In genomic region chr12:121537814-121538698, GRCh38 we compare ENCODE assay signal across 8 cellular contexts.
A peak's percentile ranks its signal among the peaks of the same experiment; 100 is the strongest.
DNase-seq lines count a peak whose midpoint lies in the region; ATAC-seq and TF ChIP-seq lines count a peak whose summit lies in the region.

No MANE protein-coding gene starts in this region.

- DNase-seq in activated CD4-positive, alpha-beta T cell treated with anti-CD3 and anti-CD28 coated beads, Interleukin-2, amount 50 U/mL, for 1 hour, result peak; percentile 30
- DNase-seq in epithelial cell of esophagus (ENCODE audit: low read depth) (no peak), hepatic stellate cell (ENCODE audit: low spot score) (no peak), hippocampal formation (lab: John Stamatoyannopoulos, UW) (no peak)

- H3K36me3 ChIP-seq in BLaER1 treated with 17β-estradiol and CSF1 and Interleukin-3, amounts not matched to agents 10 nM and 100 nM, result peaks cover 0 to 32% (median 11%) of the 10 kb centered on the region in 11 experiments; a peak in 13 of 22 replicates

- H3K4me1 Mint-ChIP-seq in nephron, result peaks cover 39% of the 10 kb centered on the region

- peak overlapping the region; percentile 78 to 85 (median 84) for H3K9ac ChIP-seq in BLaER1 treated with 17β-estradiol and CSF1 and Interleukin-3, amounts not matched to agents 10 nM and 100 nM

- peak overlapping the region; percentile 55 to 86 (median 80) for H3K27ac ChIP-seq in BLaER1 treated with 17β-estradiol and CSF1 and Interleukin-3, amounts not matched to agents 10 nM and 100 nM

- peaks cover 0 to 72% (median 6%) of the 10 kb centered on the region in 11 experiments; a peak in 8 of 22 replicates for H4K20me1 ChIP-seq in BLaER1 treated with 17β-estradiol and CSF1 and Interleukin-3, amounts not matched to agents 10 nM and 100 nM

- peak overlapping the region; percentile 98 to 100 (median 100) for H3K4me2 ChIP-seq in BLaER1 treated with 17β-estradiol and CSF1 and Interleukin-3, amounts not matched to agents 10 nM and 100 nM

- peak overlapping the region; percentile 95 to 97 (median 96) for H3K27ac Mint-ChIP-seq in nephron

- ATAC-seq in GM19397 (IDR thresholded peaks at IDR 0.05; ENCODE audit: unreplicated experiment) (peak; percentile 27), HG03521 (IDR thresholded peaks at IDR 0.05; ENCODE audit: unreplicated experiment) (peak; percentile 10)

- TF ChIP-seq CTCF in epithelial cell of esophagus (IDR thresholded peaks at IDR 0.05; ENCODE audit: insufficient read depth, low read depth, low read length, missing control alignments) (no peak), nephron (IDR thresholded peaks at IDR 0.05; ENCODE audit: unreplicated experiment in 3 of 3) (no peak)

- no peaks in the 10 kb centered on the region for H3K9me3 Mint-ChIP-seq in nephron

- peak overlapping the region; percentile 59 to 80 (median 68) for H3K4me3 ChIP-seq in BLaER1 treated with 17β-estradiol and CSF1 and Interleukin-3, amounts not matched to agents 10 nM and 100 nM
- peak overlapping the region; percentile 39 for H3K4me3 ChIP-seq in epithelial cell of esophagus (ENCODE audit: low read length)

- H3K27me3 Mint-ChIP-seq in nephron (ENCODE audit: low read depth), result peaks cover 17% of the 10 kb centered on the region

- no peaks in the 10 kb centered on the region; a peak in 2 of 22 replicates for H3K27me3 ChIP-seq in BLaER1 treated with 17β-estradiol and CSF1 and Interleukin-3, amounts not matched to agents 10 nM and 100 nM

- H3K4me1 ChIP-seq in BLaER1 treated with 17β-estradiol and CSF1 and Interleukin-3, amounts not matched to agents 10 nM and 100 nM, result peaks cover 54 to 71% (median 64%) of the 10 kb centered on the region in 10 experiments

- peaks cover 15% of the 10 kb centered on the region for H3K36me3 Mint-ChIP-seq in nephron (ENCODE audit: low read depth)

- H3K4me3 Mint-ChIP-seq in nephron, result peak overlapping the region; percentile 85 to 97 (median 90)

- no peaks in the 10 kb centered on the region for H3K9me3 ChIP-seq in BLaER1 treated with 17β-estradiol and CSF1 and Interleukin-3, amounts not matched to agents 10 nM and 100 nM (replicated peaks in 1 of 11)
